In the genomic region with DNA sequence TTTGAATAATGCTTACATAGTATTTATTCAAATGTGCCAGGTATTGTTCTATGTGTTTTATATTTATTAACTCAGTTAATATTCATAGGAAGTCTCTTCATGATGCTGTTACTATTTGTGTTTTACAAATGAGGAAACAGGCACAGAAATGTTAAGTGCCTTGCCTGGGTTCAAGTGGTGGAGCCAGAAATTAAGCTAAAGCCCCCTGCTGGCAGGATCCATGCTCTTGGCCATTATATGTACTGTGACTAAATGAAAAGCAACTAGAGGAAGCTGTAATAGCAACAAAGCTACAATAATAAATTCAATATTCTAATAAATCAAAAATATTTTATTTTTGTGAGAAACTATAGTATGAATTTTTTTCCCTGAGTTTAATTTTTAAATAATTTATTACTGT, we compare ENCODE assay signal across 11 cellular contexts. TPM values are rescaled to one million over a fixed set of nuclear protein-coding genes. Genes with fewer than 3 reads are reported as not detected.
DNase-seq lines count a peak whose midpoint lies in the region; ATAC-seq, FAIRE-seq and TF ChIP-seq lines count a peak whose summit lies in the region.
"Had no signal": no experiment of that assay in that cellular context is flagged by ENCODE, and none has a peak within 500 bp of the region (broad histone marks: within the 10 kb centered on the region; RNA-seq: fewer than 3 reads in every experiment).

No MANE protein-coding gene starts in this region.

- H3K9me3 ChIP-seq in mammary epithelial cell (replicated peaks; ENCODE audit: insufficient read depth, low read length): no peaks in the 10 kb centered on the region
- no peaks in the 10 kb centered on the region for H3K9me3 ChIP-seq in small intestine (ENCODE audit: control insufficient read depth, low read depth)
- no peaks in the 10 kb centered on the region for H3K9me3 ChIP-seq in MG63

- FAIRE-seq in small intestine (lab: Jason Lieb, UNC): no peak

- H3K4me2 ChIP-seq in mammary epithelial cell (ENCODE audit: insufficient read depth, low read depth, low read length): no peak overlapping the region

- H3K4me1 ChIP-seq in mammary epithelial cell (ENCODE audit: insufficient read depth, low read length): no peaks in the 10 kb centered on the region
- no peaks in the 10 kb centered on the region for H3K4me1 ChIP-seq in small intestine (ENCODE audit: control insufficient read depth in 2 of 2, insufficient read depth in 1 of 2, low read depth in 1 of 2, low read length in 1 of 2)

- H3K4me1 Mint-ChIP-seq in activated naive CD4-positive, alpha-beta T cell treated with anti-CD3 and anti-CD28 coated beads, Interleukin-2, amount 10 ng/mL, durations not matched to agents 7 days and 5 days: no peaks in the 10 kb centered on the region
- H3K4me1 Mint-ChIP-seq: central memory CD8-positive, alpha-beta T cell had no signal

- CTCF ChIA-PET in activated naive CD4-positive, alpha-beta T cell treated with anti-CD3 and anti-CD28 coated beads, Interleukin-2, amount 10 ng/mL, durations not matched to agents 7 days and 5 days (lab: Charles Lee): interaction anchor here (0.7 to 2.4 kb wide), 6 partner anchors 8 to 126 kb away, joined by 3 to 6 read pairs (median 4); no protein-coding TSS in a partner anchor
- CTCF ChIA-PET in mammary epithelial cell (lab: Charles Lee; ENCODE audit: low non-redundant PET): interaction anchor here (0.6 kb wide), 1 partner anchor 133 kb away, joined by 6 read pairs; no protein-coding TSS in a partner anchor

- intact Hi-C loops in mammary epithelial cell (cut with micrococcal nuclease): no loop called here

- H3K36me3 ChIP-seq in mammary epithelial cell (ENCODE audit: insufficient read depth, low read length) (peaks cover 13% of the 10 kb centered on the region), small intestine (ENCODE audit: control insufficient read depth in 2 of 2, insufficient read depth in 2 of 2, low read length in 2 of 2) (peaks cover 0 to 5% of the 10 kb centered on the region in 2 donors), MG63 (peaks cover 25% of the 10 kb centered on the region)

- H3K27ac Mint-ChIP-seq in activated naive CD4-positive, alpha-beta T cell treated with anti-CD3 and anti-CD28 coated beads, Interleukin-2, amount 10 ng/mL, durations not matched to agents 7 days and 5 days: no peak overlapping the region

- no peak overlapping the region for H2AFZ ChIP-seq in mammary epithelial cell (ENCODE audit: low read depth, low read length)

- H3K79me2 ChIP-seq in mammary epithelial cell (ENCODE audit: insufficient read depth, low read length): peaks cover 11% of the 10 kb centered on the region

- H4K20me1 ChIP-seq in mammary epithelial cell (ENCODE audit: insufficient read depth, low read length): no peaks in the 10 kb centered on the region

- no peak overlapping the region for H3K4me3 Mint-ChIP-seq in activated naive CD4-positive, alpha-beta T cell treated with anti-CD3 and anti-CD28 coated beads, Interleukin-2, amount 10 ng/mL, durations not matched to agents 7 days and 5 days
- H3K4me3 Mint-ChIP-seq: central memory CD8-positive, alpha-beta T cell; naive B cell; T-cell had no signal

- dilution Hi-C loops in mammary epithelial cell (cut with HindIII; ENCODE audit: low sequenced_read_pairs): no loop called here

- in situ Hi-C loops in mammary epithelial cell (cut with MboI; ENCODE audit: low sequenced_read_pairs in 2 of 2): loop anchor here in 1 of 2 donors (25.0 kb wide), 1 partner anchor 112 kb away; no protein-coding TSS in a partner anchor

- TF ChIP-seq CTCF in NB4 (IDR thresholded peaks at IDR 0.05; ENCODE audit: low read depth, low read length) (peak; percentile 25), mammary epithelial cell (conservative IDR thresholded peaks at IDR 0.05 in 1 of 2, IDR thresholded peaks at IDR 0.05 in 1 of 2; ENCODE audit: extremely low read depth in 1 of 2, insufficient read depth in 1 of 2, low read depth in 1 of 2, low read length in 2 of 2) (peak; percentile 32 to 39)

- H3K27me3 ChIP-seq in mammary epithelial cell (ENCODE audit: insufficient read depth, low read length) (no peaks in the 10 kb centered on the region), small intestine (ENCODE audit: control insufficient read depth in 2 of 2, insufficient read depth in 2 of 2, low read length in 2 of 2) (no peaks in the 10 kb centered on the region), MG63 (no peaks in the 10 kb centered on the region)

- peak; percentile 40 for DNase-seq in activated naive CD4-positive, alpha-beta T cell treated with anti-CD3 and anti-CD28 coated beads, Interleukin-2, amount 10 ng/mL, durations not matched to agents 7 days and 5 days
- DNase-seq in activated naive CD4-positive, alpha-beta T cell (lab: John Stamatoyannopoulos, UW): no peak
- DNase-seq in NB4 (ENCODE audit: low read depth) (peak; percentile 54), mammary epithelial cell (no peak), small intestine (peak; percentile 43), MG63 (no peak)
- DNase-seq: naive B cell had no signal

- no peak overlapping the region for H3K4me3 ChIP-seq in NB4 (ENCODE audit: low read depth, low read length)
- H3K4me3 ChIP-seq in mammary epithelial cell (replicated peaks in 1 of 3; ENCODE audit: insufficient read depth in 1 of 3, low read depth in 2 of 3, low read length in 3 of 3): no peak overlapping the region
- no peak overlapping the region for H3K4me3 ChIP-seq in small intestine (ENCODE audit: low read depth in 1 of 2, low read length in 2 of 2)
- no peak overlapping the region for H3K4me3 ChIP-seq in MG63

- no peak overlapping the region for H3K9ac ChIP-seq in mammary epithelial cell (ENCODE audit: insufficient read depth, low read length)

- TF ChIP-seq POLR2A in NB4 (IDR thresholded peaks at IDR 0.05; ENCODE audit: extremely low read depth, insufficient read length): no peak

- H3K9me3 Mint-ChIP-seq in activated naive CD4-positive, alpha-beta T cell treated with anti-CD3 and anti-CD28 coated beads, Interleukin-2, amount 10 ng/mL, durations not matched to agents 7 days and 5 days: no peaks in the 10 kb centered on the region
- H3K9me3 Mint-ChIP-seq: central memory CD8-positive, alpha-beta T cell; naive B cell; T-cell had no signal

- H3K36me3 Mint-ChIP-seq in activated naive CD4-positive, alpha-beta T cell treated with anti-CD3 and anti-CD28 coated beads, Interleukin-2, amount 10 ng/mL, durations not matched to agents 7 days and 5 days: peaks cover 14% of the 10 kb centered on the region

- ATAC-seq in HG02610 (IDR thresholded peaks at IDR 0.05; ENCODE audit: unreplicated experiment) (no peak), HG03159 (IDR thresholded peaks at IDR 0.05; ENCODE audit: unreplicated experiment) (no peak)
- ATAC-seq: T-cell had no signal

- BruUV-seq in mammary epithelial cell (replicated peaks; lab: Mats Ljungman, UMichigan): no TSS peak

- no peak overlapping the region for H3K27ac ChIP-seq in mammary epithelial cell (ENCODE audit: insufficient read depth, low read depth, low read length)
- H3K27ac ChIP-seq in small intestine (ENCODE audit: low read depth in 1 of 2, low read length in 1 of 2): peak overlapping the region; percentile 41 to 44

- H3K27me3 Mint-ChIP-seq in activated naive CD4-positive, alpha-beta T cell treated with anti-CD3 and anti-CD28 coated beads, Interleukin-2, amount 10 ng/mL, durations not matched to agents 7 days and 5 days: no peaks in the 10 kb centered on the region
- H3K27me3 Mint-ChIP-seq: central memory CD8-positive, alpha-beta T cell; naive B cell; T-cell had no signal

RNA-seq across cellular contexts. Expression of a gene that starts 30.0 kb away (rescaled TPM):
- 10 to 100 TPM; 69.8 to 78.1 TPM for total RNA-seq in mammary epithelial cell
- polyA plus RNA-seq in mammary epithelial cell: 26.9 TPM
- 128 TPM for polyA minus RNA-seq in mammary epithelial cell
- polyA plus RNA-seq in small intestine: 10 to 100 TPM; 12.3 to 60.0 (median 21.6) TPM
- total RNA-seq in MG63 (2014; rRNA removed; shearing (Covaris generic); ENCODE audit: low replicate concordance): 152 and 189 TPM in 2 replicates

RNA-seq across cellular contexts. Expression of a gene that starts 34.3 kb away (rescaled TPM):
- 10 to 100 TPM; 27.7 to 32.2 TPM for total RNA-seq in mammary epithelial cell
- polyA plus RNA-seq in mammary epithelial cell: 50.9 TPM
- polyA minus RNA-seq in mammary epithelial cell: 136 TPM
- 10 to 100 TPM; 48.4 to 90.1 (median 81.1) TPM for polyA plus RNA-seq in small intestine
- total RNA-seq in MG63 (2014; rRNA removed; shearing (Covaris generic); ENCODE audit: low replicate concordance): 24.3 and 42.0 TPM in 2 replicates

Comparison
In these comparisons a context has a peak if more than half of its experiments do, and no peak if none do; other contexts are left out.
1. DNase-seq: peak in activated naive CD4-positive, alpha-beta T cell treated with anti-CD3 and anti-CD28 coated beads, Interleukin-2, amount 10 ng/mL, durations not matched to agents 7 days and 5 days (single experiment), NB4 (single experiment) and small intestine (single experiment); none in activated naive CD4-positive, alpha-beta T cell (0 of 4), mammary epithelial cell (single experiment) and MG63 (single experiment).